In genomic region chr5:4036861-4037260, GRCh38 we compare ENCODE assay signal across 20 cellular contexts.
"Had no signal": no experiment of that assay in that cellular context is flagged by ENCODE, and none has a peak within 500 bp of the region (broad histone marks: within the 10 kb centered on the region; RNA-seq: fewer than 3 reads in every experiment).

No MANE protein-coding gene starts in this region.

- H3K4me1 ChIP-seq: esophagus muscularis mucosa, foreskin keratinocyte, gastroesophageal sphincter, lower lobe of right lung had no signal

- ATAC-seq: foreskin keratinocyte, gastroesophageal sphincter, left colon, left lobe of liver, left ventricle myocardium superior, lower lobe of right lung had no signal

- DNase-seq: dermis blood vessel endothelial cell; dorsolateral prefrontal cortex; effector CD4-positive, alpha-beta T cell; effector memory CD4-positive, alpha-beta T cell; foreskin keratinocyte; hypothalamus; immature natural killer cell; islet precursor cell; kidney; kidney glomerular epithelial cell; left colon; left ventricle myocardium superior; lower lobe of right lung; mesenchymal stem cell; naive B cell had no signal

- H3K36me3 ChIP-seq: esophagus muscularis mucosa, gastroesophageal sphincter, lower lobe of right lung had no signal

- H3K27me3 ChIP-seq: foreskin keratinocyte, gastroesophageal sphincter, hepatocyte had no signal

- H3K79me2 ChIP-seq: hepatocyte had no signal

- H3K27ac ChIP-seq: coronary artery, dorsolateral prefrontal cortex, esophagus muscularis mucosa, foreskin keratinocyte, gastroesophageal sphincter, hepatocyte, lower lobe of right lung had no signal

- H2AFZ ChIP-seq: hepatocyte had no signal

- H3K4me2 ChIP-seq: hepatocyte had no signal

- H3K9me3 ChIP-seq: esophagus muscularis mucosa, gastroesophageal sphincter, lower lobe of right lung had no signal

- H3K4me3 ChIP-seq: coronary artery, dorsolateral prefrontal cortex, esophagus muscularis mucosa, gastroesophageal sphincter, hepatocyte, lower lobe of right lung had no signal
